ENCODE assay signal across 17 cellular contexts in genomic region chr3:69433016-69433937, GRCh38. TPM values are rescaled to one million over a fixed set of nuclear protein-coding genes. Genes with fewer than 3 reads are reported as not detected.
A peak's percentile ranks its signal among the peaks of the same experiment; 100 is the strongest.
DNase-seq lines count a peak whose midpoint lies in the region; ATAC-seq, FAIRE-seq and TF ChIP-seq lines count a peak whose summit lies in the region.
"Had no signal": no experiment of that assay in that cellular context is flagged by ENCODE, and none has a peak within 500 bp of the region (broad histone marks: within the 10 kb centered on the region; RNA-seq: fewer than 3 reads in every experiment).

No MANE protein-coding gene starts in this region.

- ATAC-seq in esophagus mucosa (peak; percentile 48), GM18505 (IDR thresholded peaks at IDR 0.05; ENCODE audit: unreplicated experiment) (no peak)

- H3K27ac Mint-ChIP-seq in activated CD4-positive, alpha-beta T cell treated with anti-CD3 and anti-CD28 coated beads, Interleukin-2, amount 10 ng/mL, durations not matched to agents 24 days and 14 days, result peak overlapping the region; percentile 76
- H3K27ac Mint-ChIP-seq in type B pancreatic cell, result no peak overlapping the region

- H3K4me1 ChIP-seq in small intestine (ENCODE audit: control insufficient read depth in 2 of 2, insufficient read depth in 1 of 2, low read depth in 1 of 2, low read length in 1 of 2), result no peaks in the 10 kb centered on the region

- TF ChIP-seq CTCF in type B pancreatic cell (conservative IDR thresholded peaks at IDR 0.05), result no peak

- no peaks in the 10 kb centered on the region for H3K27me3 ChIP-seq in small intestine (ENCODE audit: control insufficient read depth in 2 of 2, insufficient read depth in 2 of 2, low read length in 2 of 2)
- H3K27me3 ChIP-seq: sigmoid colon, upper lobe of left lung had no signal

- H3K36me3 ChIP-seq in small intestine (ENCODE audit: control insufficient read depth in 2 of 2, insufficient read depth in 2 of 2, low read length in 2 of 2), result no peaks in the 10 kb centered on the region
- H3K36me3 ChIP-seq: sigmoid colon, upper lobe of left lung had no signal

- no peak overlapping the region for H3K4me3 Mint-ChIP-seq in activated CD4-positive, alpha-beta T cell treated with anti-CD3 and anti-CD28 coated beads, Interleukin-2, amount 10 ng/mL, durations not matched to agents 24 days and 14 days
- no peak overlapping the region for H3K4me3 Mint-ChIP-seq in type B pancreatic cell
- H3K4me3 Mint-ChIP-seq: activated T-cell treated with anti-CD3 and anti-CD28 coated beads, Interleukin-2, amount 50 U/mL, for 4 hours had no signal

- no peak overlapping the region for H3K4me3 ChIP-seq in small intestine (ENCODE audit: low read depth in 1 of 2, low read length in 2 of 2)
- H3K4me3 ChIP-seq: sigmoid colon, upper lobe of left lung had no signal

- peaks cover 3% of the 10 kb centered on the region for H3K27me3 Mint-ChIP-seq in activated CD4-positive, alpha-beta T cell treated with anti-CD3 and anti-CD28 coated beads, Interleukin-2, amount 10 ng/mL, durations not matched to agents 24 days and 14 days
- no peaks in the 10 kb centered on the region for H3K27me3 Mint-ChIP-seq in type B pancreatic cell

- H3K9me3 Mint-ChIP-seq in activated CD4-positive, alpha-beta T cell treated with anti-CD3 and anti-CD28 coated beads, Interleukin-2, amount 10 ng/mL, durations not matched to agents 24 days and 14 days, result no peaks in the 10 kb centered on the region
- H3K9me3 Mint-ChIP-seq in type B pancreatic cell, result no peaks in the 10 kb centered on the region
- H3K9me3 Mint-ChIP-seq: activated T-cell treated with anti-CD3 and anti-CD28 coated beads, Interleukin-2, amount 50 U/mL, for 4 hours had no signal

- no peak overlapping the region for H3K27ac ChIP-seq in small intestine (ENCODE audit: low read depth in 1 of 2, low read length in 1 of 2)
- H3K27ac ChIP-seq: RWPE1, sigmoid colon had no signal

- no peak for DNase-seq in activated CD4-positive, alpha-beta T cell treated with anti-CD3 and anti-CD28 coated beads, Interleukin-2, amount 10 ng/mL, durations not matched to agents 24 days and 14 days
- no peak for DNase-seq in activated CD4-positive, alpha-beta T cell treated with anti-CD3 and anti-CD28 coated beads for 4 hours
- DNase-seq in RPMI8226, result peak; percentile 32
- DNase-seq in small intestine, result peak; percentile 29
- no peak for DNase-seq in stimulated activated CD4-positive, alpha-beta T cell treated with anti-CD3 and anti-CD28 coated beads, Interleukin-4, amount 100 ng/mL, for 24 hours
- no peak for DNase-seq in type B pancreatic cell (ENCODE audit: extremely low spot score, unreplicated experiment)
- DNase-seq: ACHN; activated T-cell treated with anti-CD3 and anti-CD28 coated beads, Interleukin-2, amount 50 U/mL, for 4 hours; Caco-2; NCI-H345; sigmoid colon; T1000; upper lobe of left lung had no signal

- FAIRE-seq in small intestine (lab: Jason Lieb, UNC), result no peak
- FAIRE-seq: H54 had no signal

- no peak for TF ChIP-seq POLR2A in GM18505 (IDR thresholded peaks at IDR 0.05; ENCODE audit: borderline replicate concordance, extremely low read depth, insufficient read depth, insufficient read length)

- no peaks in the 10 kb centered on the region for H3K36me3 Mint-ChIP-seq in activated CD4-positive, alpha-beta T cell treated with anti-CD3 and anti-CD28 coated beads, Interleukin-2, amount 10 ng/mL, durations not matched to agents 24 days and 14 days (ENCODE audit: low read depth)
- no peaks in the 10 kb centered on the region for H3K36me3 Mint-ChIP-seq in type B pancreatic cell

- H3K9me3 ChIP-seq in small intestine (ENCODE audit: control insufficient read depth, low read depth), result no peaks in the 10 kb centered on the region
- H3K9me3 ChIP-seq: Caco-2, sigmoid colon, upper lobe of left lung had no signal

- WGBS in small intestine, 3 donors, result 71 to 80% (median 71%) methylated on average over 7 of the region's 7 CpGs

- intact Hi-C loops in activated CD4-positive, alpha-beta T cell treated with anti-CD3 and anti-CD28 coated beads, Interleukin-2, amount 10 ng/mL, durations not matched to agents 24 days and 14 days (cut with micrococcal nuclease), result loop anchor here (10.0 kb wide), 1 partner anchor 232 kb away; no protein-coding TSS in a partner anchor

- H3K4me1 Mint-ChIP-seq in activated CD4-positive, alpha-beta T cell treated with anti-CD3 and anti-CD28 coated beads, Interleukin-2, amount 10 ng/mL, durations not matched to agents 24 days and 14 days, result peaks cover 39% of the 10 kb centered on the region
- H3K4me1 Mint-ChIP-seq in type B pancreatic cell (ENCODE audit: unreplicated experiment), result peaks cover 15% of the 10 kb centered on the region

RNA-seq across cellular contexts. Expression of gene FRMD4B, which starts 47.4 kb away (rescaled TPM):
- 59.1 and 60.9 TPM in 2 replicates for total RNA-seq in activated CD4-positive, alpha-beta T cell treated with anti-CD3 and anti-CD28 coated beads, Interleukin-2, amount 10 ng/mL, durations not matched to agents 24 days and 14 days
- total RNA-seq in esophagus mucosa (35.1 TPM), type B pancreatic cell (ENCODE audit: low replicate concordance) (37.4 and 38.7 TPM in 2 replicates)
- 1 to 10 TPM; 5.6 to 9.7 (median 7.1) TPM for polyA plus RNA-seq in small intestine

Comparison
In these comparisons a context has a peak if more than half of its experiments do, and no peak if none do; other contexts are left out.
1. DNase-seq: peak in RPMI8226 (single experiment) and small intestine (single experiment); none in activated CD4-positive, alpha-beta T cell treated with anti-CD3 and anti-CD28 coated beads, Interleukin-2, amount 10 ng/mL, durations not matched to agents 24 days and 14 days (single experiment), activated CD4-positive, alpha-beta T cell treated with anti-CD3 and anti-CD28 coated beads for 4 hours (0 of 2), stimulated activated CD4-positive, alpha-beta T cell treated with anti-CD3 and anti-CD28 coated beads, Interleukin-4, amount 100 ng/mL, for 24 hours (single experiment) and type B pancreatic cell (single experiment).